Comparison of ENCODE assay signal across 10 cellular contexts in genomic region chr1:246067432-246068021, GRCh38.
DNase-seq lines count a peak whose midpoint lies in the region; ATAC-seq and TF ChIP-seq lines count a peak whose summit lies in the region.
"Had no signal": no experiment of that assay in that cellular context is flagged by ENCODE, and none has a peak within 500 bp of the region (broad histone marks: within the 10 kb centered on the region; RNA-seq: fewer than 3 reads in every experiment).

No MANE protein-coding gene starts in this region.

- TF ChIP-seq CTCF in fibroblast of villous mesenchyme (IDR thresholded peaks at IDR 0.05; ENCODE audit: insufficient read depth, low read depth, low read length): no peak
- TF ChIP-seq CTCF in neural progenitor cell (IDR thresholded peaks at IDR 0.05): no peak

- H3K9ac ChIP-seq in neural progenitor cell: no peak overlapping the region

- H3K36me3 ChIP-seq in SJSA1 (no peaks in the 10 kb centered on the region), neural progenitor cell (no peaks in the 10 kb centered on the region)
- H3K36me3 ChIP-seq: left lung, right atrium auricular region had no signal

- intact Hi-C loops in left ventricle myocardium superior (cut with micrococcal nuclease): no loop called here

- no peaks in the 10 kb centered on the region for H3K36me3 Mint-ChIP-seq in neural progenitor cell

- peaks cover 4% of the 10 kb centered on the region for H4K20me1 ChIP-seq in neural progenitor cell (ENCODE audit: low read depth)

- DNase-seq in SJSA1 (ENCODE audit: low read depth in 1 of 2, low spot score in 2 of 2): peak; percentile 51
- DNase-seq in fibroblast of villous mesenchyme (ENCODE audit: low read depth): peak; percentile 67
- peak; percentile 35 for DNase-seq in stromal cell of bone marrow (ENCODE audit: low read depth)
- DNase-seq in neural progenitor cell (ENCODE audit: low spot score): no peak
- DNase-seq in left ventricle myocardium superior: no peak
- DNase-seq: erythroblast, left lung had no signal

- peaks cover 49% of the 10 kb centered on the region for H3K4me1 Mint-ChIP-seq in neural progenitor cell

- H3K4me2 ChIP-seq in neural progenitor cell: no peak overlapping the region

- H3K27me3 ChIP-seq in SJSA1 (replicated peaks) (no peaks in the 10 kb centered on the region), neural progenitor cell (no peaks in the 10 kb centered on the region)
- H3K27me3 ChIP-seq: left lung, right atrium auricular region had no signal

- H3K27ac ChIP-seq in SJSA1 (no peak overlapping the region), neural progenitor cell (no peak overlapping the region)
- H3K27ac ChIP-seq: left lung, right atrium auricular region had no signal

- H2AFZ ChIP-seq in neural progenitor cell (replicated peaks): no peak overlapping the region

- peaks cover 5% of the 10 kb centered on the region for H3K27me3 Mint-ChIP-seq in neural progenitor cell (ENCODE audit: insufficient read depth, low read depth)

- no peaks in the 10 kb centered on the region for H3K79me2 ChIP-seq in neural progenitor cell (ENCODE audit: low read depth)

- no peaks in the 10 kb centered on the region for H3F3A ChIP-seq in neural progenitor cell (ENCODE audit: low read depth)

- H3K4me3 Mint-ChIP-seq in neural progenitor cell: no peak overlapping the region

- H3K4me3 ChIP-seq in SJSA1 (no peak overlapping the region), fibroblast of villous mesenchyme (ENCODE audit: low read depth, low read length) (peak overlapping the region; percentile 10), neural progenitor cell (no peak overlapping the region)
- H3K4me3 ChIP-seq: left lung, right atrium auricular region had no signal

- no peak overlapping the region for H3K27ac Mint-ChIP-seq in neural progenitor cell

- H3K9me3 ChIP-seq in SJSA1 (replicated peaks): no peaks in the 10 kb centered on the region
- H3K9me3 ChIP-seq in neural progenitor cell (ENCODE audit: low read depth): no peaks in the 10 kb centered on the region
- H3K9me3 ChIP-seq: left lung, right atrium auricular region had no signal

- ATAC-seq in GM21360 (IDR thresholded peaks at IDR 0.05; ENCODE audit: unreplicated experiment) (peak; percentile 59), left ventricle myocardium superior (no peak), HG03432 (IDR thresholded peaks at IDR 0.05; ENCODE audit: unreplicated experiment) (no peak)
- ATAC-seq: left lung had no signal

- peaks cover 15% of the 10 kb centered on the region for H3K4me1 ChIP-seq in SJSA1 (replicated peaks)
- peaks cover 39% of the 10 kb centered on the region for H3K4me1 ChIP-seq in neural progenitor cell
- H3K4me1 ChIP-seq: right atrium auricular region had no signal

- H3K9me3 Mint-ChIP-seq in neural progenitor cell: no peaks in the 10 kb centered on the region

Comparison
In these comparisons a context has a peak if more than half of its experiments do, and no peak if none do; other contexts are left out.
1. DNase-seq: peak in SJSA1 (2 of 2), fibroblast of villous mesenchyme (single experiment) and stromal cell of bone marrow (single experiment); none in neural progenitor cell (single experiment) and left ventricle myocardium superior (single experiment).